In the genomic region with DNA sequence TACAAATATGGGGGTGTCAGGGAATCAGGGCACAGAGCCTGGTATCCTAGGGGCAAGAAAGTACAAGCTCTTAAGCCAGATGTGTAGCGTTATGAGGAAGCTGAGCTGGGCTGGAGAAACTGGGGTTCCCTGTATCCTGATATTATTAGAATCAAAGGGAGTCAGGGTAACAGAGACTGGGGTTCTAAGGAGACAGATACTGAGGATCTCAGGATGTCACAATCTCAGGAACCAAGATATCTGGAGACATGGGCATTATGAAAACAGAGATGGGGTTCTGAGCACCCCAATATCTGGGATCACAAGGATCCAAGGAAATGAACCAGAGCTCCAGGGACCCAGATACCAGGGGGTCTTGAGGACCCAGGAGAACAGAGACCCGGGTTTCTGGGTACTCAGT, we compare ENCODE assay signal across 8 cellular contexts. TPM values are rescaled to one million over a fixed set of nuclear protein-coding genes. Genes with fewer than 3 reads are reported as not detected.
A peak's percentile ranks its signal among the peaks of the same experiment; 100 is the strongest.
DNase-seq lines count a peak whose midpoint lies in the region; ATAC-seq and TF ChIP-seq lines count a peak whose summit lies in the region.

No MANE protein-coding gene starts in this region.

- H3K4me3 Mint-ChIP-seq in CD8-positive, alpha-beta memory T cell: peak overlapping the region; percentile 89 to 94 (median 91)
- peak overlapping the region; percentile 77 for H3K4me3 Mint-ChIP-seq in osteocyte (ENCODE audit: unreplicated experiment)

- peak overlapping the region; percentile 84 to 99 (median 98) for H3K27ac Mint-ChIP-seq in CD8-positive, alpha-beta memory T cell
- peak overlapping the region; percentile 68 for H3K27ac Mint-ChIP-seq in osteocyte (ENCODE audit: unreplicated experiment)

- H3K36me3 ChIP-seq in CD8-positive, alpha-beta memory T cell (ENCODE audit: insufficient read depth, low read length): no peaks in the 10 kb centered on the region

- no peaks in the 10 kb centered on the region for H3K9me3 ChIP-seq in CD8-positive, alpha-beta memory T cell (ENCODE audit: low read length)

- ATAC-seq in HG02588 (IDR thresholded peaks at IDR 0.05; ENCODE audit: unreplicated experiment): no peak
- ATAC-seq in GM21526 (IDR thresholded peaks at IDR 0.05; ENCODE audit: low FRiP score, unreplicated experiment): no peak

- H3K27ac ChIP-seq in CD8-positive, alpha-beta memory T cell (ENCODE audit: low read depth, low read length): peak overlapping the region; percentile 82
- H3K27ac ChIP-seq in RWPE1: peak overlapping the region; percentile 100
- peak overlapping the region; percentile 97 for H3K27ac ChIP-seq in epithelial cell of prostate

- peak overlapping the region; percentile 57 for H3K4me3 ChIP-seq in CD8-positive, alpha-beta memory T cell (ENCODE audit: low read length)

- H3K36me3 Mint-ChIP-seq in CD8-positive, alpha-beta memory T cell: peaks cover 0 to 52% (median 0%) of the 10 kb centered on the region in 3 donors
- peaks cover 5% of the 10 kb centered on the region for H3K36me3 Mint-ChIP-seq in osteocyte (ENCODE audit: unreplicated experiment)

- peaks cover 0 to 2% (median 0%) of the 10 kb centered on the region in 5 donors for H3K9me3 Mint-ChIP-seq in CD8-positive, alpha-beta memory T cell
- no peaks in the 10 kb centered on the region for H3K9me3 Mint-ChIP-seq in osteocyte (ENCODE audit: unreplicated experiment)

- POLR2A ChIA-PET in CD8-positive, alpha-beta memory T cell (lab: Charles Lee): no interaction called here
- POLR2A ChIA-PET in RWPE1 (lab: Yijun Ruan, JAX; ENCODE audit: low non-redundant PET): interaction anchor here (0.7 kb wide), 1 partner anchor 25 kb away, joined by 3 read pairs; no protein-coding TSS in a partner anchor

- peaks cover 52 to 68% (median 67%) of the 10 kb centered on the region in 3 donors for H3K4me1 Mint-ChIP-seq in CD8-positive, alpha-beta memory T cell
- H3K4me1 Mint-ChIP-seq in osteocyte (ENCODE audit: unreplicated experiment): peaks cover 72% of the 10 kb centered on the region

- no peaks in the 10 kb centered on the region for H3K27me3 ChIP-seq in CD8-positive, alpha-beta memory T cell (ENCODE audit: insufficient read depth, low read length, poor library complexity, severe bottlenecking)

- H3K27me3 Mint-ChIP-seq in CD8-positive, alpha-beta memory T cell: peaks cover 0 to 3% of the 10 kb centered on the region in 2 donors
- no peaks in the 10 kb centered on the region for H3K27me3 Mint-ChIP-seq in osteocyte (ENCODE audit: unreplicated experiment)

- peaks cover 46% of the 10 kb centered on the region for H3K4me1 ChIP-seq in CD8-positive, alpha-beta memory T cell (ENCODE audit: insufficient read depth, low read length)

- TF ChIP-seq CTCF in RWPE1 (conservative IDR thresholded peaks at IDR 0.05; ENCODE audit: low read depth) (no peak), osteocyte (IDR thresholded peaks at IDR 0.05) (no peak), GM13977 (IDR thresholded peaks at IDR 0.05; ENCODE audit: extremely low read depth, insufficient read depth, missing control alignments) (no peak)

- CTCF ChIA-PET in CD8-positive, alpha-beta memory T cell (lab: Charles Lee): interaction anchor here (1.6 to 2.3 kb wide), 2 partner anchors 22 to 26 kb away, joined by 4 to 10 read pairs; no protein-coding TSS in a partner anchor
- CTCF ChIA-PET in RWPE1 (lab: Yijun Ruan, JAX): interaction anchor here (0.6 to 1.5 kb wide), 3 partner anchors 25 to 231 kb away, joined by 3 to 9 read pairs (median 3); no protein-coding TSS in a partner anchor

- no peak for DNase-seq in CD8-positive, alpha-beta memory T cell
- DNase-seq in RWPE1 (ENCODE audit: low spot score) (no peak), epithelial cell of prostate (ENCODE audit: low read depth, low spot score) (no peak), osteocyte (ENCODE audit: extremely low spot score, unreplicated experiment) (no peak), GM13977 (ENCODE audit: low spot score) (no peak), NCI-H69 (lab: John Stamatoyannopoulos, UW) (no peak)

- in situ Hi-C loops in GM13977 (cut with MboI; ENCODE audit: low pct_unique_long_range_greater_than_20kb, low sequenced_read_pairs, unreplicated experiment): no loop called here

RNA-seq across cellular contexts. Expression of a gene that starts 0.8 kb away (rescaled TPM):
- 10 to 100 TPM; 30.5 to 33.9 TPM for total RNA-seq in CD8-positive, alpha-beta memory T cell
- polyA plus RNA-seq in CD8-positive, alpha-beta memory T cell: 9.8 TPM
- total RNA-seq in osteocyte: 12.7 and 15.3 TPM in 2 replicates

RNA-seq across cellular contexts. Expression of a gene that starts 28.4 kb away (rescaled TPM):
- not detected for total RNA-seq in CD8-positive, alpha-beta memory T cell
- not detected for polyA plus RNA-seq in CD8-positive, alpha-beta memory T cell
- total RNA-seq in osteocyte: not detected in 2 replicates

RNA-seq across cellular contexts. Expression of a gene that starts 50.4 kb away (rescaled TPM):
- total RNA-seq in CD8-positive, alpha-beta memory T cell: not detected
- polyA plus RNA-seq in CD8-positive, alpha-beta memory T cell: not detected
- total RNA-seq in osteocyte: not detected in 2 replicates

RNA-seq across cellular contexts. Expression of a gene that starts 59.6 kb away (rescaled TPM):
- not detected for total RNA-seq in CD8-positive, alpha-beta memory T cell
- not detected for polyA plus RNA-seq in CD8-positive, alpha-beta memory T cell
- 8.8 and 9.9 TPM in 2 replicates for total RNA-seq in osteocyte
